Comparison of ENCODE assay signal across 15 cellular contexts in genomic region chr16:63702981-63703590, GRCh38.
A peak's percentile ranks its signal among the peaks of the same experiment; 100 is the strongest.
DNase-seq lines count a peak whose midpoint lies in the region; ATAC-seq, FAIRE-seq and TF ChIP-seq lines count a peak whose summit lies in the region.
"Had no signal": no experiment of that assay in that cellular context is flagged by ENCODE, and none has a peak within 500 bp of the region (broad histone marks: within the 10 kb centered on the region; RNA-seq: fewer than 3 reads in every experiment).

No MANE protein-coding gene starts in this region.

- no peak for FAIRE-seq in HepG2 (lab: Jason Lieb, UNC)

- ATAC-seq in HepG2, result peak; percentile 99
- no peak for ATAC-seq in HG03175 (IDR thresholded peaks at IDR 0.05; ENCODE audit: unreplicated experiment)
- no peak for ATAC-seq in HG02759 (IDR thresholded peaks at IDR 0.05; ENCODE audit: unreplicated experiment)

- H3K9ac ChIP-seq in HepG2 (ENCODE audit: insufficient read depth, low read depth, low read length), result no peak overlapping the region

- H3K36me3 ChIP-seq in HepG2 (replicated peaks in 1 of 2; ENCODE audit: control insufficient read depth in 1 of 2, insufficient read depth in 2 of 2, low read length in 2 of 2), result no peaks in the 10 kb centered on the region

- H4K20me1 ChIP-seq in HepG2 (ENCODE audit: insufficient read depth, low read length), result no peaks in the 10 kb centered on the region

- TF ChIP-seq POLR2A in HepG2 (IDR thresholded peaks at IDR 0.05; ENCODE audit: insufficient read depth in 1 of 2, low read depth in 2 of 2, low read length in 2 of 2), result no peak

- no TSS peak for BruUV-seq in HepG2 (replicated peaks; lab: Mats Ljungman, UMichigan)

- H3K4me3 ChIP-seq in HepG2 (replicated peaks in 1 of 3; ENCODE audit: insufficient read depth in 1 of 3, low read depth in 2 of 3, low read length in 3 of 3), result no peak overlapping the region

- no peaks in the 10 kb centered on the region for H3K27me3 ChIP-seq in HepG2 (ENCODE audit: control insufficient read depth in 1 of 2, insufficient read depth in 2 of 2, low read length in 2 of 2)

- POLR2A ChIA-PET in HepG2 (lab: Yijun Ruan, JAX), result no interaction called here

- H3K4me1 ChIP-seq in HepG2 (ENCODE audit: insufficient read depth, low read length), result peaks cover 12% of the 10 kb centered on the region; the same call in 1 of the 2 replicates

- peak overlapping the region; percentile 42 for H3K4me2 ChIP-seq in HepG2 (ENCODE audit: low read depth, low read length)

- WGBS in HepG2 (ENCODE audit: low lambda C conversion rate), result under 1% methylated on average over 10 of the region's 11 CpGs

- no peaks in the 10 kb centered on the region for H3K79me2 ChIP-seq in HepG2 (ENCODE audit: insufficient read depth, low read length)

- DNase-seq in Caki2 (ENCODE audit: low read depth), result peak; percentile 79
- DNase-seq in NCI-H146 treated with DMSO at 0.1 percent for 48 hours (lab: John Stamatoyannopoulos, UW; ENCODE audit: unreplicated experiment), result peak; percentile 24
- DNase-seq in ecto neural progenitor cell (ENCODE audit: low spot score), result peak; percentile 43
- DNase-seq in HepG2 (ENCODE audit: low spot score), result peak; percentile 21
- no peak for DNase-seq in HCEC 1CT
- no peak for DNase-seq in T-helper 2 cell
- DNase-seq: activated CD4-positive, alpha-beta T cell treated with anti-CD3 and anti-CD28 coated beads for 48 hours; activated CD8-positive, alpha-beta memory T cell treated with anti-CD3 and anti-CD28 coated beads, Interleukin-2, amount 50 U/mL, for 48 hours; activated naive CD4-positive, alpha-beta T cell treated with anti-CD3 and anti-CD28 coated beads, Interleukin-2, amount 10 ng/mL, durations not matched to agents 7 days and 5 days; KG1; mammary epithelial cell; nephron progenitor cell; substantia nigra had no signal

- H2AFZ ChIP-seq in HepG2 (ENCODE audit: low read length), result no peak overlapping the region

- TF ChIP-seq CTCF in HepG2 (CRISPR knock-in tag; IDR thresholded peaks at IDR 0.05), result peak; percentile 56

- no peak for TF ChIP-seq EP300 in HepG2 (IDR thresholded peaks at IDR 0.05; ENCODE audit: low read depth in 2 of 2, low read length in 2 of 2)
- no peak for TF ChIP-seq EP300 in HepG2 (CRISPR knock-in tag; IDR thresholded peaks at IDR 0.05; ENCODE audit: borderline replicate concordance)

- CTCF ChIA-PET in HepG2 (lab: Yijun Ruan, JAX; ENCODE audit: low intra/inter-chr PET ratio, low total read pairs), result no interaction called here

- in situ Hi-C loops in Caki2 (cut with HindIII; ENCODE audit: low pct_unique_long_range_greater_than_20kb, low sequenced_read_pairs) (no loop called here), HepG2 (cut with HindIII; ENCODE audit: extremely low pct_ligation_motif_present, low pct_unique_long_range_greater_than_20kb) (no loop called here)

- no peak for TF ChIP-seq RAD21 in HepG2 (CRISPR knock-in tag; IDR thresholded peaks at IDR 0.05)

- no peaks in the 10 kb centered on the region for H3K9me3 ChIP-seq in HepG2 (ENCODE audit: low read length)

- intact Hi-C loops in HepG2 (cut with micrococcal nuclease; ENCODE audit: unreplicated experiment), result no loop called here

- no peak overlapping the region for H3K27ac ChIP-seq in HepG2 (ENCODE audit: extremely low read length, insufficient read depth, low read length)

TF ChIP-seq in HepG2, 621 proteins besides CTCF, POLR2A, EP300 and RAD21:
- TF ChIP-seq ZFP91 (CRISPR knock-in tag; IDR thresholded peaks at IDR 0.05; ENCODE audit: borderline replicate concordance), result no peak
- TF ChIP-seq ZNF564 (CRISPR knock-in tag; IDR thresholded peaks at IDR 0.05), result no peak
- no peak for TF ChIP-seq PHF8 (CRISPR knock-in tag; IDR thresholded peaks at IDR 0.05)
- TF ChIP-seq NFYB (CRISPR knock-in tag; IDR thresholded peaks at IDR 0.05), result no peak
- TF ChIP-seq TCF12 (IDR thresholded peaks at IDR 0.05), result no peak
- no peak for TF ChIP-seq TCF12 (CRISPR knock-in tag; IDR thresholded peaks at IDR 0.05)
- no peak for TF ChIP-seq POLR2AphosphoS5 (IDR thresholded peaks at IDR 0.05; ENCODE audit: low read depth, low read length)
- TF ChIP-seq ARID2 (CRISPR knock-in tag; IDR thresholded peaks at IDR 0.05; ENCODE audit: borderline replicate concordance), result no peak
- no peak for TF ChIP-seq PPARG (CRISPR knock-in tag; conservative IDR thresholded peaks at IDR 0.05)
- no peak for TF ChIP-seq ELF4 (CRISPR knock-in tag; IDR thresholded peaks at IDR 0.05; ENCODE audit: borderline replicate concordance)
- TF ChIP-seq ZBTB20 (CRISPR knock-in tag; IDR thresholded peaks at IDR 0.05; ENCODE audit: borderline replicate concordance, low read depth), result no peak

Comparison
In these comparisons a context has a peak if more than half of its experiments do, and no peak if none do; other contexts are left out.
1. DNase-seq: peak in Caki2 (single experiment), NCI-H146 treated with DMSO at 0.1 percent for 48 hours (single experiment), ecto neural progenitor cell (single experiment) and HepG2 (single experiment); none in HCEC 1CT (single experiment) and T-helper 2 cell (0 of 5).